27 cellular contexts compared by ENCODE assay signal in the genomic region with DNA sequence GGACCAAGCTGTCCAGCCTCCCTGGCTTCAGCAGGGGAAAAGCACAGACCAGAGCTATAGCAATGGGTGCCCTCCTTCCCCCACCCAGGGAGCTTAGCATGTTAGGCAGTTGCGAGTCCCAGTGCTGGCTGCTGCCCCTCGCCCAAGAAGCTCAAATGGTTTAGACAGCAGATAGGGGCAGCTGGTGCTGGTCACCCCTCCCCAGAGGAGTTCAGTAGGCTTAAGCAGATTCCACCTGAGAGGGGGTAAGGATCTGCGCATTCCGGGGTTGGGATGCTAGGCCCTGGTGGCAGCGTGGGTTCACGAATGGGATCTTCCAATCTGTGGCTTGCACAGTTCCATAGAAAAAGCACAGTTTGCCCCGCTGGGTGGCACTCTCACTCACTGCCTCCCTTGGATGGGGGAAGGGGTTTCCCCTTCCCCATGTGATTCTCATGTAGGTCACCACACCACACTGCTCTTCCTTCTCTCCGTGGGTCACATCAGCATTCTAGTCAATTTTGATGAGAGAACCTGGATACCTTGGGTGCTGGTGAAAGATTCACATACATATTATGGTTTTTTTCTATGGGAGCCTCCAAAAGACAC.
DNase-seq lines count a peak whose midpoint lies in the region; ATAC-seq, FAIRE-seq and TF ChIP-seq lines count a peak whose summit lies in the region.
"Had no signal": no experiment of that assay in that cellular context is flagged by ENCODE, and none has a peak within 500 bp of the region (broad histone marks: within the 10 kb centered on the region; RNA-seq: fewer than 3 reads in every experiment).

No MANE protein-coding gene starts in this region.

- H3K36me3 ChIP-seq in OCI-LY1 (ENCODE audit: insufficient read depth, low read length), result no peaks in the 10 kb centered on the region
- no peaks in the 10 kb centered on the region for H3K36me3 ChIP-seq in GM12878 (ENCODE audit: control insufficient read depth in 2 of 2, insufficient read depth in 2 of 2, low read length in 1 of 2)
- H3K36me3 ChIP-seq in HepG2 (replicated peaks in 1 of 2; ENCODE audit: control insufficient read depth in 1 of 2, insufficient read depth in 2 of 2, low read length in 2 of 2), result no peaks in the 10 kb centered on the region
- H3K36me3 ChIP-seq: HAP-1, MG63 had no signal

- no peak overlapping the region for H2AFZ ChIP-seq in OCI-LY1 (ENCODE audit: low read length)
- no peak overlapping the region for H2AFZ ChIP-seq in GM12878 (ENCODE audit: control insufficient read depth, low read depth, low read length)
- H2AFZ ChIP-seq in HepG2 (ENCODE audit: low read length), result no peak overlapping the region
- H2AFZ ChIP-seq: GM23338 had no signal

- SMC1A ChIA-PET in GM12878 (lab: Charles Lee; ENCODE audit: uncharacterized antibody, unreplicated experiment), result no interaction called here

- H3F3A ChIP-seq in OCI-LY1 (ENCODE audit: insufficient read depth, low read length), result no peaks in the 10 kb centered on the region

- no peak for FAIRE-seq in GM12878 (lab: Jason Lieb, UNC)
- no peak for FAIRE-seq in HepG2 (lab: Jason Lieb, UNC)
- FAIRE-seq: GM12891, RCC 7860 had no signal

- H3K9me2 ChIP-seq in OCI-LY1 (ENCODE audit: low read depth, low read length), result no peaks in the 10 kb centered on the region

- ATAC-seq in left cardiac atrium (no peak), GM12878 (peak; percentile 75), HG02623 (IDR thresholded peaks at IDR 0.05; ENCODE audit: unreplicated experiment) (no peak), HepG2 (no peak)
- ATAC-seq: GM23338, T-helper 17 cell had no signal

- no peak overlapping the region for H3K27ac ChIP-seq in OCI-LY1 (ENCODE audit: low read depth, low read length, poor library complexity, severe bottlenecking)
- no peak overlapping the region for H3K27ac ChIP-seq in GM12878 (ENCODE audit: control insufficient read depth, insufficient read depth)
- H3K27ac ChIP-seq in HepG2 (ENCODE audit: extremely low read length, insufficient read depth, low read length), result no peak overlapping the region
- H3K27ac ChIP-seq: SK-N-MC had no signal

- no peak overlapping the region for H3K4me2 ChIP-seq in OCI-LY1 (ENCODE audit: low read length)
- no peak overlapping the region for H3K4me2 ChIP-seq in GM12878 (ENCODE audit: control insufficient read depth, insufficient read depth)
- no peak overlapping the region for H3K4me2 ChIP-seq in HepG2 (ENCODE audit: low read depth, low read length)
- H3K4me2 ChIP-seq: GM23338 had no signal

- H3K27me3 ChIP-seq in OCI-LY1 (ENCODE audit: insufficient read depth, low read length), result no peaks in the 10 kb centered on the region
- H3K27me3 ChIP-seq in GM12878 (replicated peaks in 1 of 2; ENCODE audit: control insufficient read depth in 2 of 2, insufficient read depth in 2 of 2, low read length in 1 of 2), result no peaks in the 10 kb centered on the region
- H3K27me3 ChIP-seq in HepG2 (ENCODE audit: control insufficient read depth in 1 of 2, insufficient read depth in 2 of 2, low read length in 2 of 2), result no peaks in the 10 kb centered on the region
- H3K27me3 ChIP-seq: MG63 had no signal

- RAD21 ChIA-PET in GM12878 (lab: Charles Lee; ENCODE audit: unreplicated experiment), result no interaction called here

- BruUV-seq in GM12878 (replicated peaks; lab: Mats Ljungman, UMichigan) (no TSS peak), HepG2 (replicated peaks; lab: Mats Ljungman, UMichigan) (no TSS peak)

- in situ Hi-C loops in GM12878 (cut with MboI) (no loop called here), HepG2 (cut with HindIII; ENCODE audit: extremely low pct_ligation_motif_present, low pct_unique_long_range_greater_than_20kb) (no loop called here)

- H3K79me2 ChIP-seq in OCI-LY1 (ENCODE audit: insufficient read depth, low read length) (no peaks in the 10 kb centered on the region), GM12878 (ENCODE audit: control insufficient read depth, insufficient read depth, low read length) (no peaks in the 10 kb centered on the region), HepG2 (ENCODE audit: insufficient read depth, low read length) (no peaks in the 10 kb centered on the region)

- CTCF ChIA-PET in GM12878 (lab: Yijun Ruan, JAX) (no interaction called here), HepG2 (lab: Yijun Ruan, JAX; ENCODE audit: low intra/inter-chr PET ratio, low total read pairs) (no interaction called here)

- H4K20me1 ChIP-seq in OCI-LY1 (ENCODE audit: insufficient read depth, low read length) (no peaks in the 10 kb centered on the region), GM12878 (ENCODE audit: control insufficient read depth, insufficient read depth) (no peaks in the 10 kb centered on the region), HepG2 (ENCODE audit: insufficient read depth, low read length) (no peaks in the 10 kb centered on the region)

- no peak for TF ChIP-seq RAD21 in GM12878 (IDR thresholded peaks at IDR 0.05; ENCODE audit: insufficient read depth, low read depth, low read length)
- no peak for TF ChIP-seq RAD21 in HepG2 (CRISPR knock-in tag; IDR thresholded peaks at IDR 0.05)

- H3K4me1 ChIP-seq in OCI-LY1 (ENCODE audit: insufficient read depth, low read length, severe bottlenecking), result no peaks in the 10 kb centered on the region
- no peaks in the 10 kb centered on the region for H3K4me1 ChIP-seq in GM12878 (ENCODE audit: control insufficient read depth, insufficient read depth, low read length)
- no peaks in the 10 kb centered on the region for H3K4me1 ChIP-seq in HepG2 (ENCODE audit: insufficient read depth, low read length)
- H3K4me1 ChIP-seq: HAP-1 had no signal

- intact Hi-C loops in cardiac septum (cut with DNase I), result no loop called here
- intact Hi-C loops in left cardiac atrium (cut with DNase I), result no loop called here
- intact Hi-C loops in GM12878 (cut with micrococcal nuclease; ENCODE audit: unreplicated experiment), result loop anchor here (5.0 kb wide), 1 partner anchor 484 kb away; no protein-coding TSS in a partner anchor
- intact Hi-C loops in HepG2 (cut with micrococcal nuclease; ENCODE audit: unreplicated experiment), result no loop called here

- TF ChIP-seq POLR2A in GM12878 (IDR thresholded peaks at IDR 0.05; ENCODE audit: low read depth, low read length), result no peak
- TF ChIP-seq POLR2A in erythroblast (IDR thresholded peaks at IDR 0.05; ENCODE audit: low read length), result no peak
- TF ChIP-seq POLR2A in HepG2 (IDR thresholded peaks at IDR 0.05; ENCODE audit: insufficient read depth in 1 of 2, low read depth in 2 of 2, low read length in 2 of 2), result no peak

- H3K4me3 ChIP-seq in OCI-LY1 (ENCODE audit: low read depth, low read length, poor library complexity, severe bottlenecking) (no peak overlapping the region), GM12878 (no peak overlapping the region), HepG2 (replicated peaks in 1 of 3; ENCODE audit: insufficient read depth in 1 of 3, low read depth in 2 of 3, low read length in 3 of 3) (no peak overlapping the region)
- H3K4me3 ChIP-seq: GM23338, HAP-1, MG63, SK-N-MC had no signal

- no peak overlapping the region for H3K9ac ChIP-seq in OCI-LY1 (ENCODE audit: low read length)
- no peak overlapping the region for H3K9ac ChIP-seq in GM12878 (ENCODE audit: control insufficient read depth, insufficient read depth, low read length)
- H3K9ac ChIP-seq in HepG2 (ENCODE audit: insufficient read depth, low read depth, low read length), result no peak overlapping the region

- H3K9me3 ChIP-seq in OCI-LY1 (ENCODE audit: low read length), result no peaks in the 10 kb centered on the region
- no peaks in the 10 kb centered on the region for H3K9me3 ChIP-seq in GM12878 (replicated peaks; ENCODE audit: control insufficient read depth, insufficient read depth, low read length)
- peaks cover 81% of the 10 kb centered on the region for H3K9me3 ChIP-seq in HepG2 (ENCODE audit: low read length)
- H3K9me3 ChIP-seq: HAP-1, MG63 had no signal

- 52% methylated on average over 8 of the region's 8 CpGs for WGBS in GM12878 (ENCODE audit: insufficient coverage, insufficient replicate concordance, low lambda C conversion rate, missing lambda C conversion rate)
- WGBS in HepG2 (ENCODE audit: low lambda C conversion rate), result 13% methylated on average over 1 of the region's 8 CpGs

- DNase-seq in cardiac septum (ENCODE audit: low spot score) (peak; percentile 60), left cardiac atrium (no peak), GM12878 (ENCODE audit: low read depth, low spot score) (no peak), C1 segment of cervical spinal cord (lab: John Stamatoyannopoulos, UW) (no peak), erythroblast (lab: John Stamatoyannopoulos, UW) (no peak), HepG2 (ENCODE audit: low spot score) (no peak)
- DNase-seq: AML-193; CD4-positive, alpha-beta T cell; COR-L47; DMS79 treated with DMSO at 0.1 percent for 48 hours; MG63; NCI-H1048; NCI-H1436; NCI-H1930; NCI-H2227 treated with DMSO at 0.1 percent for 48 hours; NCI-H510A; NK-92 treated with Interleukin-12 subunit alpha and Interleukin-12 subunit beta, amount 100 ng/mL, for 24 hours; Right ventricle myocardium superior; SW 1271; T-helper 17 cell had no signal

- POLR2A ChIA-PET in GM12878 (lab: Charles Lee), result no interaction called here
- POLR2A ChIA-PET in HepG2 (lab: Yijun Ruan, JAX), result no interaction called here

- TF ChIP-seq CTCF in OCI-LY1 (IDR thresholded peaks at IDR 0.05; ENCODE audit: low read length) (peak; percentile 18; the same call in 1 of the 2 replicates), GM12878 (IDR thresholded peaks at IDR 0.05 in 2 of 3, conservative IDR thresholded peaks at IDR 0.05 in 1 of 3; ENCODE audit: control insufficient read depth in 2 of 3, extremely low read depth in 1 of 3, insufficient read depth in 1 of 3, low read depth in 3 of 3, low read length in 3 of 3) (no peak), HepG2 (CRISPR knock-in tag; IDR thresholded peaks at IDR 0.05) (no peak)

- no peak for TF ChIP-seq EP300 in GM12878 (IDR thresholded peaks at IDR 0.05; ENCODE audit: borderline replicate concordance in 1 of 2, control insufficient read depth in 1 of 2, low read depth in 2 of 2, low read length in 2 of 2)
- no peak for TF ChIP-seq EP300 in HepG2 (IDR thresholded peaks at IDR 0.05; ENCODE audit: low read depth in 2 of 2, low read length in 2 of 2)
- TF ChIP-seq EP300 in HepG2 (CRISPR knock-in tag; IDR thresholded peaks at IDR 0.05; ENCODE audit: borderline replicate concordance), result no peak

TF ChIP-seq in GM12878, 131 proteins besides CTCF, POLR2A, EP300 and RAD21 (continues in another document):
- TF ChIP-seq ZNF384 (IDR thresholded peaks at IDR 0.05; ENCODE audit: borderline replicate concordance, low read depth, low read length) (no peak), HCFC1 (IDR thresholded peaks at IDR 0.05; ENCODE audit: low read length) (no peak), GABPA (IDR thresholded peaks at IDR 0.05; ENCODE audit: low read depth) (no peak), CHD1 (IDR thresholded peaks at IDR 0.05; ENCODE audit: low read depth, low read length) (no peak), SP1 (IDR thresholded peaks at IDR 0.05; ENCODE audit: low read depth, low read length) (no peak)

TF ChIP-seq in HepG2, 621 proteins besides CTCF, POLR2A, EP300 and RAD21 (continues in another document):
- TF ChIP-seq RARG (CRISPR knock-in tag; IDR thresholded peaks at IDR 0.05; ENCODE audit: low read depth), result no peak
